Comparison of ENCODE assay signal across 13 cellular contexts in the genomic region with DNA sequence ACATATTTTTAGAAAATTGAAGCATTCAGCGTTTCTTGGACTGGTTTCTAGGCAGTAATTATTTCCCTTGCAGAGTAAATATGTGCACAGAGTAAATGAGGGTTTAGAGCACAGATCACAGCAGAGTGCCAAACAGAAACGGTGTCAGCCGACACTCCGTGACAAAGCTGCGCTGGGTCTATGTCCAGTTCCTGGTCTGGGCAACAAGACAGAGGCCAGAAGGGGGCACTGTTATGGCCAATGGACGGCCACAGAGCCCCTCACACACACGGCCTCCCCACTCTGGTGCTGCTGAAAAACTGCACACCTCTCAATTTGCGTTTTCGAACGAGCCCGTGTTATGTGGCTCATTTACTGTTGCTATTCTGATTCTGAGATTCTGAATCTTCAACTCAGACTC.
DNase-seq lines count a peak whose midpoint lies in the region; ATAC-seq, FAIRE-seq and TF ChIP-seq lines count a peak whose summit lies in the region.
"Had no signal": no experiment of that assay in that cellular context is flagged by ENCODE, and none has a peak within 500 bp of the region (broad histone marks: within the 10 kb centered on the region; RNA-seq: fewer than 3 reads in every experiment).

No MANE protein-coding gene starts in this region.

- no peak overlapping the region for H3K56ac ChIP-seq in H1 (replicated peaks; ENCODE audit: insufficient read length, low read depth, low read length)

- H3K27me3 ChIP-seq in H1 (replicated peaks in 1 of 4; ENCODE audit: control insufficient read depth in 3 of 4, extremely low read depth in 1 of 4, insufficient read depth in 3 of 4, low read length in 3 of 4), result no peaks in the 10 kb centered on the region
- H3K27me3 ChIP-seq: left lung had no signal

- no peak overlapping the region for H3K14ac ChIP-seq in H1 (ENCODE audit: insufficient read length)

- no peak overlapping the region for H2BK5ac ChIP-seq in H1 (ENCODE audit: low read depth, low read length)

- WGBS in H1 (ENCODE audit: extremely low coverage in 1 of 2, insufficient coverage in 1 of 2, insufficient read length in 1 of 2, insufficient replicate concordance in 2 of 2, low coverage in 1 of 2, low lambda C conversion rate in 2 of 2, missing lambda C conversion rate in 1 of 2), 2 experiments, result 78% methylated on average over 11 of the region's 11 CpGs; no CpG with 5 or more reads in 1 of the 2 experiments

- H3K79me1 ChIP-seq in H1 (ENCODE audit: low read depth, low read length), result no peaks in the 10 kb centered on the region

- H3K9me3 Mint-ChIP-seq in nephron progenitor cell, result peaks cover 28% of the 10 kb centered on the region

- no peaks in the 10 kb centered on the region for H3K4me1 Mint-ChIP-seq in nephron progenitor cell
- H3K4me1 Mint-ChIP-seq: T-cell had no signal

- no peak overlapping the region for H4K91ac ChIP-seq in H1 (replicated peaks; ENCODE audit: insufficient read length, low read length)

- TF ChIP-seq CTCF in D721Med (IDR thresholded peaks at IDR 0.05; ENCODE audit: insufficient read depth, missing control alignments) (peak; percentile 5), H1 (IDR thresholded peaks at IDR 0.05; ENCODE audit: control extremely low read depth in 1 of 3, insufficient read depth in 1 of 3, low read depth in 1 of 3, low read length in 3 of 3) (peak; percentile 66 to 78 (median 77)), nephron progenitor cell (IDR thresholded peaks at IDR 0.05) (no peak)

- ATAC-seq in GM21423 (IDR thresholded peaks at IDR 0.05; ENCODE audit: unreplicated experiment), result no peak
- ATAC-seq in HG02678 (IDR thresholded peaks at IDR 0.05; ENCODE audit: unreplicated experiment), result no peak
- ATAC-seq: left lung, T-cell had no signal

- H3K4me3 Mint-ChIP-seq in nephron progenitor cell, result no peak overlapping the region
- H3K4me3 Mint-ChIP-seq: activated CD4-positive, alpha-beta memory T cell treated with anti-CD3 and anti-CD28 coated beads for 36 hours; activated naive CD4-positive, alpha-beta T cell treated with anti-CD3 and anti-CD28 coated beads for 36 hours; T-cell had no signal

- no peak overlapping the region for H3K27ac Mint-ChIP-seq in nephron progenitor cell
- H3K27ac Mint-ChIP-seq: activated CD4-positive, alpha-beta memory T cell treated with anti-CD3 and anti-CD28 coated beads for 36 hours; activated naive CD4-positive, alpha-beta T cell treated with anti-CD3 and anti-CD28 coated beads for 36 hours; T-cell had no signal

- peaks cover 2% of the 10 kb centered on the region for H3K36me3 Mint-ChIP-seq in nephron progenitor cell (ENCODE audit: low read depth)
- H3K36me3 Mint-ChIP-seq: activated CD4-positive, alpha-beta memory T cell treated with anti-CD3 and anti-CD28 coated beads for 36 hours; T-cell had no signal

- H3K4me3 ChIP-seq in H1 (ENCODE audit: extremely low read depth in 1 of 4, insufficient read depth in 2 of 4, low read depth in 3 of 4, low read length in 4 of 4), result no peak overlapping the region
- H3K4me3 ChIP-seq: left lung had no signal

- H3K4me1 ChIP-seq in H1 (replicated peaks in 1 of 4; ENCODE audit: control insufficient read depth in 3 of 4, insufficient read depth in 4 of 4, low read length in 3 of 4), result no peaks in the 10 kb centered on the region
- H3K4me1 ChIP-seq: left lung had no signal

- CTCF ChIA-PET in H1 (lab: Charles Lee; ENCODE audit: partially characterized antibody), result interaction anchor here (0.6 to 2.5 kb wide), 3 partner anchors 10 to 647 kb away, joined by 3 to 16 read pairs (median 5); no protein-coding TSS in a partner anchor

- no peak overlapping the region for H2BK20ac ChIP-seq in H1 (ENCODE audit: low read length)

- no peak overlapping the region for H2AFZ ChIP-seq in H1 (ENCODE audit: low read length)

- H3K4ac ChIP-seq in H1 (replicated peaks; ENCODE audit: insufficient read length, low read depth, low read length), result no peak overlapping the region

- no peak overlapping the region for H3K18ac ChIP-seq in H1 (ENCODE audit: extremely low read depth, low read length)

- H4K8ac ChIP-seq in H1 (ENCODE audit: extremely low read depth, insufficient read depth, low read length), result no peak overlapping the region; the same call in 1 of the 2 replicates

- no peak overlapping the region for H3K4me2 ChIP-seq in H1 (ENCODE audit: insufficient read depth in 1 of 2, low read depth in 2 of 2, low read length in 2 of 2)

- no peak for FAIRE-seq in D721Med (lab: Jason Lieb, UNC)
- FAIRE-seq in H1 (lab: Jason Lieb, UNC), result no peak

- no peak overlapping the region for H3K23ac ChIP-seq in H1 (ENCODE audit: insufficient read length)

- H3K23me2 ChIP-seq in H1 (ENCODE audit: low read depth, low read length), result no peaks in the 10 kb centered on the region

- peak; percentile 49 to 75; a peak in 3 of 4 replicates for TF ChIP-seq RAD21 in H1 (IDR thresholded peaks at IDR 0.05 in 1 of 2, conservative IDR thresholded peaks at IDR 0.05 in 1 of 2; ENCODE audit: low read depth in 2 of 2, low read length in 2 of 2)

- no peak overlapping the region for H2AK5ac ChIP-seq in H1 (ENCODE audit: low read depth, low read length)

- H4K5ac ChIP-seq in H1 (ENCODE audit: insufficient read length, low read depth, low read length), result no peak overlapping the region

- no peak overlapping the region for H3K27ac ChIP-seq in H1 (ENCODE audit: low read depth, low read length)
- H3K27ac ChIP-seq: left lung had no signal

- peaks cover 11% of the 10 kb centered on the region for H3K27me3 Mint-ChIP-seq in nephron progenitor cell (ENCODE audit: low read depth, poor library complexity)

- no peak for TF ChIP-seq POLR2A in H1 (IDR thresholded peaks at IDR 0.05; ENCODE audit: control extremely low read depth in 1 of 2, low read depth in 2 of 2, low read length in 2 of 2)

- no peak for DNase-seq in D721Med (ENCODE audit: insufficient read length, low spot score)
- peak; percentile 32 for DNase-seq in NCI-H146 treated with DMSO at 0.1 percent for 48 hours (lab: John Stamatoyannopoulos, UW; ENCODE audit: unreplicated experiment)
- peak in 1 of 2 experiments; percentile 63 for DNase-seq in H1 (ENCODE audit: low read depth in 1 of 2, low spot score in 2 of 2)
- DNase-seq in nephron progenitor cell, result peak; percentile 18
- DNase-seq in LoVo (ENCODE audit: low spot score), result no peak
- no peak for DNase-seq in activated effector memory CD4-positive, alpha-beta T cell treated with anti-CD3 and anti-CD28 coated beads, Interleukin-2, amount 50 U/mL, for 16 hours
- DNase-seq: activated CD4-positive, alpha-beta memory T cell treated with anti-CD3 and anti-CD28 coated beads for 36 hours; activated naive CD4-positive, alpha-beta T cell treated with anti-CD3 and anti-CD28 coated beads for 36 hours; central memory CD4-positive, alpha-beta T cell; left lung; T-cell had no signal

- no peaks in the 10 kb centered on the region for H3K79me2 ChIP-seq in H1 (ENCODE audit: control insufficient read depth in 1 of 2, insufficient read depth in 2 of 2, low read length in 2 of 2)

- TF ChIP-seq EP300 in H1 (IDR thresholded peaks at IDR 0.05; ENCODE audit: borderline replicate concordance in 1 of 2, low read depth in 2 of 2, low read length in 2 of 2), result no peak

- H2BK12ac ChIP-seq in H1 (ENCODE audit: low read depth, low read length), result no peak overlapping the region

- 0 out of 4 replicates have a peak, but pooled peaks cover 0 to 2% of the 10 kb centered on the region in 2 experiments for H3K9me3 ChIP-seq in H1 (ENCODE audit: insufficient read depth in 2 of 2, low read depth in 1 of 2, low read length in 1 of 2)

- H3K36me3 ChIP-seq in H1 (ENCODE audit: control insufficient read depth in 2 of 4, insufficient read depth in 4 of 4, low read length in 3 of 4), result no peaks in the 10 kb centered on the region
- H3K36me3 ChIP-seq: left lung had no signal

- H2BK120ac ChIP-seq in H1 (replicated peaks; ENCODE audit: low read depth, low read length), result no peak overlapping the region

- H3K9ac ChIP-seq in H1 (replicated peaks in 1 of 4; ENCODE audit: extremely low read depth in 1 of 4, low read depth in 3 of 4, low read length in 3 of 4), result no peak overlapping the region

- no peaks in the 10 kb centered on the region for H4K20me1 ChIP-seq in H1 (replicated peaks in 1 of 2; ENCODE audit: control insufficient read depth in 1 of 2, insufficient read depth in 2 of 2, low read length in 2 of 2)

- no peak overlapping the region for H2BK15ac ChIP-seq in H1 (ENCODE audit: low read length)

- POLR2A ChIA-PET in H1 (lab: Charles Lee; ENCODE audit: partially characterized antibody), result interaction anchor here (0.7 kb wide), 1 partner anchor 23 kb away, joined by 3 read pairs; no protein-coding TSS in a partner anchor

TF ChIP-seq in H1, 55 proteins besides CTCF, POLR2A, EP300 and RAD21:
- no peak for TF ChIP-seq CEBPB (IDR thresholded peaks at IDR 0.05; ENCODE audit: low read depth, low read length)
- no peak for TF ChIP-seq NANOG (IDR thresholded peaks at IDR 0.05; ENCODE audit: insufficient read depth, low read depth, low read length, poor library complexity, severe bottlenecking)
- TF ChIP-seq BCL11A (IDR thresholded peaks at IDR 0.05; ENCODE audit: low read depth in 2 of 2, low read length in 2 of 2), result no peak
- TF ChIP-seq TEAD4 (IDR thresholded peaks at IDR 0.05; ENCODE audit: low read depth, low read length), result no peak
- TF ChIP-seq SRF (IDR thresholded peaks at IDR 0.05; ENCODE audit: low read depth, low read length), result no peak
- no peak for TF ChIP-seq BACH1 (IDR thresholded peaks at IDR 0.05; ENCODE audit: low read length)
- TF ChIP-seq SIRT6 (IDR thresholded peaks at IDR 0.05; ENCODE audit: low read length), result no peak
- TF ChIP-seq USF2 (IDR thresholded peaks at IDR 0.05; ENCODE audit: low read length), result no peak
- TF ChIP-seq NRF1 (IDR thresholded peaks at IDR 0.05; ENCODE audit: low read depth, low read length), result no peak
- no peak for TF ChIP-seq GTF2F1 (IDR thresholded peaks at IDR 0.05; ENCODE audit: borderline replicate concordance, low read depth, low read length)

Comparison
In these comparisons a context has a peak if more than half of its experiments do, and no peak if none do; other contexts are left out.
1. DNase-seq: peak in NCI-H146 treated with DMSO at 0.1 percent for 48 hours (single experiment) and nephron progenitor cell (single experiment); none in D721Med (single experiment), LoVo (single experiment) and activated effector memory CD4-positive, alpha-beta T cell treated with anti-CD3 and anti-CD28 coated beads, Interleukin-2, amount 50 U/mL, for 16 hours (single experiment).